8 cellular contexts compared by ENCODE assay signal in the genomic region with DNA sequence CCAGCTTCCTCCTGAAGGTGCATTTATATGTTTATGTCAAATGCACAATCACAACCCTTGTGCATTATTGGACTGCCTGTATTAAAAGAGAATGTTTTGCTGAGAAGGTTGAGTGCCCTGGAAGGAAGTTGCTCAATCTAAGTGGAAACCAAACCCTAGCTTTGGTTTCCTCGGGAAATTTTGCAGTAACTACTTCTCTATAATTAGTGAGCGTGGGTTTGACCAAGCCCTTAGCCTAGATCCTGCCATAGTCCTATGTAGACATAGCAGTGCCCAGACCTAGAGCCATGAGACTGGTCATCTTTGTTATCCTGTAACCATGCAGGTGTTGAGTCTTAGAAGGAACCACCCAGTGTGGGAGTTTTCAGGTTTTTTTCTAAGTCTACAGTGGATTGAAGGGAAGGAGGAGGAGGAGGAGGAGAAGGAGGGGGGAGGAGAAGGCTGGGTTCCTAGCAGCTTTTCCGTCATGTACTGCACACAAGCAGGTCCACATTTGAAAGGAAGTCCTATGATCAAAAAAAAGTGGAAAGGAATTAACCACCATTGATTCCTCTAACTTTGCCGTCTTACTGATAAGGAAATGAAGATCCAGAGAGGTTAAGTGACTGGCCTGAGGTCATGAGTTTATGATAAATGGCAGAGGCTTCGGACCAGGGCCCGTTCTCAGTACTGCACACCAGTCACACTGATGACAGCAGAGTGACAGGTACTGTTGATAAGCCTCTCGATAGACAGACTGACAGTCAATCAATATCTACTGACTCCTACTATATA.
DNase-seq lines count a peak whose midpoint lies in the region; ATAC-seq, FAIRE-seq and TF ChIP-seq lines count a peak whose summit lies in the region.

No MANE protein-coding gene starts in this region.

- in situ Hi-C loops in GM13977 (cut with MboI; ENCODE audit: low pct_unique_long_range_greater_than_20kb, low sequenced_read_pairs, unreplicated experiment) = no loop called here

- H3K27me3 Mint-ChIP-seq in activated B cell treated with CpG ODN at 0.5 μM for 24 hours = no peaks in the 10 kb centered on the region

- H3K4me3 ChIP-seq in dorsolateral prefrontal cortex = no peak overlapping the region

- H3K9me3 Mint-ChIP-seq in activated B cell treated with CpG ODN at 0.5 μM for 24 hours = no peaks in the 10 kb centered on the region

- peak overlapping the region; percentile 86 for H3K27ac Mint-ChIP-seq in activated B cell treated with CpG ODN at 0.5 μM for 24 hours

- no peak for TF ChIP-seq POLR2A in GM12892 (IDR thresholded peaks at IDR 0.05; ENCODE audit: low read depth, low read length)

- intact Hi-C loops in activated B cell treated with CpG ODN at 0.5 μM for 24 hours (cut with micrococcal nuclease) (loop anchor here (1.0 to 2.0 kb wide), 3 partner anchors 15 to 73 kb away; a partner anchor contains a TSS), dorsolateral prefrontal cortex (cut with DNase I) (no loop called here)

- peak; percentile 53 for ATAC-seq in HG02981 (IDR thresholded peaks at IDR 0.05; ENCODE audit: unreplicated experiment)
- ATAC-seq in activated B cell treated with CpG ODN at 0.5 μM for 24 hours (ENCODE audit: low read depth) = peak; percentile 80

- H3K27ac ChIP-seq in dorsolateral prefrontal cortex = peak overlapping the region in 13 of 59 donors; percentile 1 to 63 (median 43)

- H3K36me3 Mint-ChIP-seq in activated B cell treated with CpG ODN at 0.5 μM for 24 hours (ENCODE audit: low read depth) = no peaks in the 10 kb centered on the region

- DNase-seq in GM12892 (ENCODE audit: insufficient read length) = no peak
- no peak for DNase-seq in activated B cell treated with CpG ODN at 0.5 μM for 24 hours
- peak; percentile 36 for DNase-seq in midbrain (lab: John Stamatoyannopoulos, UW)
- no peak for DNase-seq in RKO (ENCODE audit: low spot score)
- no peak for DNase-seq in GM13977 (ENCODE audit: low spot score)
- no peak for DNase-seq in dorsolateral prefrontal cortex
- DNase-seq in GM10266 (ENCODE audit: extremely low spot score) = no peak

- peak; percentile 86 for FAIRE-seq in GM12892 (lab: Jason Lieb, UNC)

- POLR2A ChIA-PET in activated B cell treated with CpG ODN at 0.5 μM for 24 hours (lab: Charles Lee) = interaction anchor here (0.6 to 5.7 kb wide), 14 partner anchors 8 to 219 kb away, joined by 3 to 60 read pairs (median 8); a partner anchor contains a TSS

- H3K27me3 ChIP-seq in dorsolateral prefrontal cortex = no peaks in the 10 kb centered on the region

- CTCF ChIA-PET in activated B cell treated with CpG ODN at 0.5 μM for 24 hours (lab: Charles Lee) = interaction anchor here (1.1 to 4.0 kb wide), 5 partner anchors 9 to 96 kb away, joined by 4 to 19 read pairs (median 5); a partner anchor contains a TSS

- peaks cover 89% of the 10 kb centered on the region for H3K4me1 Mint-ChIP-seq in activated B cell treated with CpG ODN at 0.5 μM for 24 hours

- TF ChIP-seq CTCF in activated B cell treated with CpG ODN at 0.5 μM for 24 hours (IDR thresholded peaks at IDR 0.05) (no peak), GM13977 (IDR thresholded peaks at IDR 0.05; ENCODE audit: extremely low read depth, insufficient read depth, missing control alignments) (no peak), dorsolateral prefrontal cortex (IDR thresholded peaks at IDR 0.05 in 54 of 56, conservative IDR thresholded peaks at IDR 0.05 in 2 of 56; ENCODE audit: low read depth in 1 of 56, partially characterized antibody in 56 of 56) (no peak), GM10266 (IDR thresholded peaks at IDR 0.05; ENCODE audit: control insufficient read depth, insufficient read depth, low read depth, missing control alignments) (no peak)

- peak overlapping the region; percentile 76 for H3K4me3 Mint-ChIP-seq in activated B cell treated with CpG ODN at 0.5 μM for 24 hours
